18 cellular contexts compared by ENCODE assay signal in genomic region chr18:36139251-36139650, GRCh38. TPM values are rescaled to one million over a fixed set of nuclear protein-coding genes. Genes with fewer than 3 reads are reported as not detected.
A peak's percentile ranks its signal among the peaks of the same experiment; 100 is the strongest.
DNase-seq lines count a peak whose midpoint lies in the region; ATAC-seq and TF ChIP-seq lines count a peak whose summit lies in the region.
"Had no signal": no experiment of that assay in that cellular context is flagged by ENCODE, and none has a peak within 500 bp of the region (broad histone marks: within the 10 kb centered on the region; RNA-seq: fewer than 3 reads in every experiment).

No MANE protein-coding gene starts in this region.

- H3K36me3 Mint-ChIP-seq in GM23338 (ENCODE audit: low read depth), result peaks cover 76% of the 10 kb centered on the region

- DNase-seq in DMS53 (lab: John Stamatoyannopoulos, UW) (peak; percentile 91), GM23338 (ENCODE audit: low spot score) (no peak), NCI-H2171 treated with DMSO at 0.1 percent for 48 hours (lab: John Stamatoyannopoulos, UW) (peak; percentile 82), iPS-NIHi11 (ENCODE audit: low spot score) (peak; percentile 42), tibial nerve (ENCODE audit: low spot score in 2 of 2) (no peak), HK-2 (ENCODE audit: unreplicated experiment) (no peak), adrenal gland (no peak), SK-N-DZ (ENCODE audit: low spot score) (no peak)
- DNase-seq: C1 segment of cervical spinal cord, KBM-7, NCI-H1694, NCI-H345, NCI-H774, PC-9, SW 1271 had no signal

- H3K36me3 ChIP-seq in GM23338 (ENCODE audit: insufficient read depth), result peaks cover 70% of the 10 kb centered on the region
- peaks cover 2 to 80% (median 4%) of the 10 kb centered on the region in 3 donors for H3K36me3 ChIP-seq in tibial nerve
- H3K36me3 ChIP-seq in adrenal gland (replicated peaks in 1 of 2), result peaks cover 0 to 76% of the 10 kb centered on the region in 2 donors

- peaks cover 29% of the 10 kb centered on the region for H3K79me2 ChIP-seq in GM23338 (replicated peaks; ENCODE audit: insufficient read depth)

- H3K27me3 ChIP-seq in GM23338 (ENCODE audit: insufficient read depth) (no peaks in the 10 kb centered on the region), tibial nerve (no peaks in the 10 kb centered on the region), adrenal gland (no peaks in the 10 kb centered on the region)
- H3K27me3 ChIP-seq: SJSA1 had no signal

- no peaks in the 10 kb centered on the region for H3K9me2 ChIP-seq in GM23338 (ENCODE audit: insufficient read depth)

- H2AFZ ChIP-seq in GM23338, result no peak overlapping the region
- H2AFZ ChIP-seq: PC-9 had no signal

- H3K4me1 Mint-ChIP-seq in GM23338, result no peaks in the 10 kb centered on the region

- H3K4me1 ChIP-seq in GM23338 (ENCODE audit: insufficient read depth), result no peaks in the 10 kb centered on the region
- peaks cover 0 to 6% (median 0%) of the 10 kb centered on the region in 4 donors for H3K4me1 ChIP-seq in tibial nerve
- no peaks in the 10 kb centered on the region for H3K4me1 ChIP-seq in adrenal gland (replicated peaks in 1 of 2)
- H3K4me1 ChIP-seq: SJSA1 had no signal

- TF ChIP-seq CTCF in GM23338 (conservative IDR thresholded peaks at IDR 0.05; ENCODE audit: low read depth in 2 of 2) (no peak), tibial nerve (IDR thresholded peaks at IDR 0.05) (no peak), adrenal gland (IDR thresholded peaks at IDR 0.05) (no peak)

- 88 to 89% methylated on average over 5 of the region's 5 CpGs for WGBS in tibial nerve, 2 donors
- WGBS in adrenal gland, 4 donors, result 92 to 95% (median 94%) methylated on average over 5 of the region's 5 CpGs

- no peak for TF ChIP-seq EP300 in tibial nerve (IDR thresholded peaks at IDR 0.05)

- H3K4me3 ChIP-seq in GM23338, result no peak overlapping the region
- no peak overlapping the region for H3K4me3 ChIP-seq in tibial nerve
- no peak overlapping the region for H3K4me3 ChIP-seq in adrenal gland
- H3K4me3 ChIP-seq: PC-9, SJSA1 had no signal

- H3K4me3 Mint-ChIP-seq in GM23338, result no peak overlapping the region

- intact Hi-C loops in adrenal gland (cut with DNase I), result no loop called here

- ATAC-seq in GM23338, result peak; percentile 41; the same call in 2 of the 3 replicates
- ATAC-seq: HCT116 had no signal

- H3K9me3 ChIP-seq in tibial nerve, result no peaks in the 10 kb centered on the region
- H3K9me3 ChIP-seq in adrenal gland (replicated peaks in 1 of 3), result no peaks in the 10 kb centered on the region
- H3K9me3 ChIP-seq: SJSA1 had no signal

- no peaks in the 10 kb centered on the region for H3F3A ChIP-seq in GM23338 (replicated peaks; ENCODE audit: low read depth)

- H3K27ac Mint-ChIP-seq in GM23338, result no peak overlapping the region

- peaks cover 36% of the 10 kb centered on the region for H4K20me1 ChIP-seq in GM23338 (replicated peaks; ENCODE audit: insufficient read depth)

- no peak overlapping the region for H3K27ac ChIP-seq in GM23338 (ENCODE audit: low read depth)
- H3K27ac ChIP-seq in tibial nerve, result no peak overlapping the region
- H3K27ac ChIP-seq in adrenal gland, result no peak overlapping the region
- H3K27ac ChIP-seq: PC-9, SJSA1 had no signal

- TF ChIP-seq POLR2A in tibial nerve (IDR thresholded peaks at IDR 0.05) (no peak), adrenal gland (IDR thresholded peaks at IDR 0.05) (no peak)

- no peaks in the 10 kb centered on the region for H3K9me3 Mint-ChIP-seq in GM23338

- no peaks in the 10 kb centered on the region for H3K27me3 Mint-ChIP-seq in GM23338 (ENCODE audit: insufficient read depth, low read depth, poor library complexity)

- no peak overlapping the region for H3K4me2 ChIP-seq in GM23338
- H3K4me2 ChIP-seq: PC-9 had no signal

TF ChIP-seq in GM23338, 12 proteins besides CTCF, POLR2A, EP300 and RAD21:
- no peak for TF ChIP-seq ZNF331 (CRISPR knock-in tag; IDR thresholded peaks at IDR 0.05; ENCODE audit: low read depth)

RNA-seq across cellular contexts. Expression of gene ELP2, which starts 9.6 kb away (rescaled TPM):
- 119 and 124 TPM in 2 replicates for total RNA-seq in GM23338 (2014; rRNA removed; shearing (Covaris generic))
- polyA plus RNA-seq in GM23338 (2016; fragmentation: Nextera tagmentation; extraction: Ambion mirVana) (135 and 136 TPM in 2 replicates), adrenal gland (100 to 1,000 TPM in 1 of 3 donors, 10 to 100 TPM in 2; 52.4 to 150 (median 97.4) TPM)
- total RNA-seq in tibial nerve (10 to 100 TPM; 46.1 to 82.4 (median 67.4) TPM), adrenal gland (10 to 100 TPM; 27.4 to 78.7 (median 61.5) TPM)
- polyA plus RNA-seq in SK-N-DZ (2014; cell fraction: cytosol; rRNA removed), result 87.2 and 95.2 TPM in 2 replicates
- polyA plus RNA-seq in SK-N-DZ (2014; cell fraction: nucleus; rRNA removed), result 113 and 126 TPM in 2 replicates

RNA-seq across cellular contexts. Expression of gene SLC39A6, which starts 10.1 kb away (rescaled TPM):
- 46.8 and 47.3 TPM in 2 replicates for total RNA-seq in GM23338 (2014; rRNA removed; shearing (Covaris generic))
- polyA plus RNA-seq in GM23338 (2016; fragmentation: Nextera tagmentation; extraction: Ambion mirVana) (18.6 and 20.8 TPM in 2 replicates), adrenal gland (10 to 100 TPM in 1 of 3 donors, 1 to 10 TPM in 2; 4.3 to 54.2 (median 6.1) TPM)
- total RNA-seq in tibial nerve (10 to 100 TPM; 43.3 to 53.3 (median 44.0) TPM), adrenal gland (10 to 100 TPM; 30.5 to 42.9 (median 39.2) TPM)
- 141 and 161 TPM in 2 replicates for polyA plus RNA-seq in SK-N-DZ (2014; cell fraction: cytosol; rRNA removed)
- 63.8 and 68.6 TPM in 2 replicates for polyA plus RNA-seq in SK-N-DZ (2014; cell fraction: nucleus; rRNA removed)

RNA-seq across cellular contexts. Expression of gene MOCOS, which starts 48.0 kb away (rescaled TPM):
- total RNA-seq in GM23338 (2014; rRNA removed; shearing (Covaris generic)), result 6.5 and 7.2 TPM in 2 replicates
- polyA plus RNA-seq in GM23338 (2016; fragmentation: Nextera tagmentation; extraction: Ambion mirVana) (3.7 and 3.9 TPM in 2 replicates), adrenal gland (10 to 100 TPM in 2 of 3 donors, 1 to 10 TPM in 1; 7.6 to 48.1 (median 10.0) TPM)
- total RNA-seq in tibial nerve (10 to 100 TPM in 1 of 4 donors, 1 to 10 TPM in 3; 6.9 to 10.2 (median 8.9) TPM), adrenal gland (10 to 100 TPM; 15.3 to 88.1 (median 21.4) TPM)
- not detected in 2 replicates for polyA plus RNA-seq in SK-N-DZ (2014; cell fraction: cytosol; rRNA removed)
- 0.02 TPM in 2 replicates for polyA plus RNA-seq in SK-N-DZ (2014; cell fraction: nucleus; rRNA removed)
- total RNA-seq: A673 had no signal

Comparison
In these comparisons a context has a peak if more than half of its experiments do, and no peak if none do; other contexts are left out.
1. DNase-seq: peak in DMS53 (single experiment), NCI-H2171 treated with DMSO at 0.1 percent for 48 hours (single experiment) and iPS-NIHi11 (single experiment); none in GM23338 (single experiment), tibial nerve (0 of 2), HK-2 (single experiment), adrenal gland (0 of 7) and SK-N-DZ (single experiment).